In genomic region chr1:87149166-87150065, GRCh38 we compare ENCODE assay signal across 9 cellular contexts.
DNase-seq lines count a peak whose midpoint lies in the region; ATAC-seq, FAIRE-seq and TF ChIP-seq lines count a peak whose summit lies in the region.
"Had no signal": no experiment of that assay in that cellular context is flagged by ENCODE, and none has a peak within 500 bp of the region (broad histone marks: within the 10 kb centered on the region; RNA-seq: fewer than 3 reads in every experiment).

No MANE protein-coding gene starts in this region.

- 0 out of 2 replicates have a peak, but pooled peaks cover 1% of the 10 kb centered on the region for H3K23me2 ChIP-seq in H1 (ENCODE audit: low read depth, low read length)

- H3K36me3 Mint-ChIP-seq in natural killer cell treated with Interleukin-12 subunit alpha and Interleukin-12 subunit beta and Interleukin-15 and Interleukin-18, amount 100 ng/mL, for 72 hours, result no peaks in the 10 kb centered on the region

- H3K9ac ChIP-seq in H1 (replicated peaks in 1 of 4; ENCODE audit: extremely low read depth in 1 of 4, low read depth in 3 of 4, low read length in 3 of 4) (no peak overlapping the region), mucosa of rectum (ENCODE audit: low read depth in 1 of 2, low read length in 2 of 2) (no peak overlapping the region)

- no peaks in the 10 kb centered on the region for H3K9me3 Mint-ChIP-seq in natural killer cell treated with Interleukin-12 subunit alpha and Interleukin-12 subunit beta and Interleukin-15 and Interleukin-18, amount 100 ng/mL, for 72 hours

- H3K36me3 ChIP-seq in H1 (ENCODE audit: control insufficient read depth in 2 of 4, insufficient read depth in 4 of 4, low read length in 3 of 4), result no peaks in the 10 kb centered on the region
- H3K36me3 ChIP-seq in mucosa of rectum (ENCODE audit: control insufficient read depth in 2 of 2, insufficient read depth in 2 of 2, low read length in 2 of 2), result no peaks in the 10 kb centered on the region
- H3K36me3 ChIP-seq: pancreas had no signal

- no peak overlapping the region for H4K8ac ChIP-seq in H1 (ENCODE audit: extremely low read depth, insufficient read depth, low read length)

- CTCF ChIA-PET in H1 (lab: Charles Lee; ENCODE audit: partially characterized antibody), result interaction anchor here (0.7 to 5.8 kb wide), 12 partner anchors 12 to 316 kb away, joined by 3 to 30 read pairs (median 4); no protein-coding TSS in a partner anchor

- H3K4me3 ChIP-seq in H1 (ENCODE audit: extremely low read depth in 1 of 4, insufficient read depth in 2 of 4, low read depth in 3 of 4, low read length in 4 of 4) (no peak overlapping the region), mucosa of rectum (ENCODE audit: low read length in 2 of 2) (no peak overlapping the region)
- H3K4me3 ChIP-seq: pancreas had no signal

- H3K4me1 Mint-ChIP-seq in natural killer cell treated with Interleukin-12 subunit alpha and Interleukin-12 subunit beta and Interleukin-15 and Interleukin-18, amount 100 ng/mL, for 72 hours (ENCODE audit: low read depth in 2 of 2), result peaks cover 10 to 12% of the 10 kb centered on the region in 2 donors

- TF ChIP-seq POLR2A in H1 (IDR thresholded peaks at IDR 0.05; ENCODE audit: control extremely low read depth in 1 of 2, low read depth in 2 of 2, low read length in 2 of 2), result no peak

- H2BK20ac ChIP-seq in H1 (ENCODE audit: low read length), result 0 out of 2 replicates have a peak overlapping the region, but pooled peaks have one; percentile 62

- TF ChIP-seq CTCF in H1 (IDR thresholded peaks at IDR 0.05; ENCODE audit: control extremely low read depth in 1 of 3, insufficient read depth in 1 of 3, low read depth in 1 of 3, low read length in 3 of 3), result no peak

- peak overlapping the region; percentile 0 for H4K91ac ChIP-seq in H1 (replicated peaks; ENCODE audit: insufficient read length, low read length)

- peak; percentile 72 for DNase-seq in CD1c-positive myeloid dendritic cell (ENCODE audit: extremely low spot score)
- peak; percentile 19 for DNase-seq in NCI-H526 treated with DMSO at 0.1 percent for 48 hours (lab: John Stamatoyannopoulos, UW)
- peak in 1 of 2 experiments; percentile 43 for DNase-seq in H1 (ENCODE audit: low read depth in 1 of 2, low spot score in 2 of 2)
- no peak for DNase-seq in natural killer cell treated with Interleukin-12 subunit alpha and Interleukin-12 subunit beta and Interleukin-15 and Interleukin-18, amount 100 ng/mL, for 72 hours (ENCODE audit: low spot score)
- no peak for DNase-seq in activated effector memory CD4-positive, alpha-beta T cell treated with Interleukin-2 at 50 U/mL for 16 hours
- no peak for DNase-seq in LoVo (ENCODE audit: low spot score)
- DNase-seq: pancreas had no signal

- no peak for ATAC-seq in GM18909 (IDR thresholded peaks at IDR 0.05; ENCODE audit: poor library complexity, unreplicated experiment)
- ATAC-seq in natural killer cell treated with Interleukin-12 subunit alpha and Interleukin-12 subunit beta and Interleukin-15 and Interleukin-18, amount 100 ng/mL, for 72 hours, result no peak

- no peak overlapping the region for H3K14ac ChIP-seq in H1 (ENCODE audit: insufficient read length)

- H3K79me2 ChIP-seq in H1 (ENCODE audit: control insufficient read depth in 1 of 2, insufficient read depth in 2 of 2, low read length in 2 of 2), result no peaks in the 10 kb centered on the region

- H3K79me1 ChIP-seq in H1 (ENCODE audit: low read depth, low read length), result no peaks in the 10 kb centered on the region

- H3K27me3 ChIP-seq in H1 (replicated peaks in 1 of 4; ENCODE audit: control insufficient read depth in 3 of 4, extremely low read depth in 1 of 4, insufficient read depth in 3 of 4, low read length in 3 of 4), result peaks cover 0 to 3% (median 1%) of the 10 kb centered on the region in 4 experiments; a peak in 3 of 7 replicates
- H3K27me3 ChIP-seq in mucosa of rectum (ENCODE audit: control insufficient read depth in 2 of 2, insufficient read depth in 2 of 2, low read length in 2 of 2), result no peaks in the 10 kb centered on the region
- H3K27me3 ChIP-seq: pancreas had no signal

- H3K4me1 ChIP-seq in H1 (replicated peaks in 1 of 4; ENCODE audit: control insufficient read depth in 3 of 4, insufficient read depth in 4 of 4, low read length in 3 of 4), result peaks cover 2 to 28% (median 13%) of the 10 kb centered on the region in 4 experiments
- H3K4me1 ChIP-seq in mucosa of rectum (ENCODE audit: control insufficient read depth in 2 of 2, insufficient read depth in 2 of 2, low read length in 2 of 2), result peaks cover 5 to 17% of the 10 kb centered on the region in 2 donors
- H3K4me1 ChIP-seq: pancreas had no signal

- H4K20me1 ChIP-seq in H1 (replicated peaks in 1 of 2; ENCODE audit: control insufficient read depth in 1 of 2, insufficient read depth in 2 of 2, low read length in 2 of 2), result no peaks in the 10 kb centered on the region

- peak overlapping the region; percentile 31 to 33 for H3K4me2 ChIP-seq in H1 (ENCODE audit: insufficient read depth in 1 of 2, low read depth in 2 of 2, low read length in 2 of 2)

- 55% methylated on average over 7 of the region's 7 CpGs; no CpG with 5 or more reads in 1 of the 2 experiments for WGBS in H1 (ENCODE audit: extremely low coverage in 1 of 2, insufficient coverage in 1 of 2, insufficient read length in 1 of 2, insufficient replicate concordance in 2 of 2, low coverage in 1 of 2, low lambda C conversion rate in 2 of 2, missing lambda C conversion rate in 1 of 2), 2 experiments

- no peak overlapping the region for H3K23ac ChIP-seq in H1 (ENCODE audit: insufficient read length)

- H4K5ac ChIP-seq in H1 (ENCODE audit: insufficient read length, low read depth, low read length), result no peak overlapping the region

- POLR2A ChIA-PET in H1 (lab: Charles Lee; ENCODE audit: partially characterized antibody), result interaction anchor here (0.6 to 1.4 kb wide), 3 partner anchors 15 to 179 kb away, joined by 3 to 5 read pairs (median 3); partner anchors contain the start of gene LMO4

- no peak overlapping the region for H3K4me3 Mint-ChIP-seq in natural killer cell treated with Interleukin-12 subunit alpha and Interleukin-12 subunit beta and Interleukin-15 and Interleukin-18, amount 100 ng/mL, for 72 hours

- H3K18ac ChIP-seq in H1 (ENCODE audit: extremely low read depth, low read length), result no peak overlapping the region

- H2BK12ac ChIP-seq in H1 (ENCODE audit: low read depth, low read length), result peak overlapping the region; percentile 68; the same call in 1 of the 2 replicates

- H3K27me3 Mint-ChIP-seq in natural killer cell treated with Interleukin-12 subunit alpha and Interleukin-12 subunit beta and Interleukin-15 and Interleukin-18, amount 100 ng/mL, for 72 hours, result peaks cover 30 to 54% of the 10 kb centered on the region in 2 donors

- FAIRE-seq in H1 (lab: Jason Lieb, UNC), result peak; percentile 36
- FAIRE-seq: pancreas had no signal

- no peak overlapping the region for H3K27ac Mint-ChIP-seq in natural killer cell treated with Interleukin-12 subunit alpha and Interleukin-12 subunit beta and Interleukin-15 and Interleukin-18, amount 100 ng/mL, for 72 hours

- no peak overlapping the region for H3K56ac ChIP-seq in H1 (replicated peaks; ENCODE audit: insufficient read length, low read depth, low read length)

- no peak overlapping the region for H3K4ac ChIP-seq in H1 (replicated peaks; ENCODE audit: insufficient read length, low read depth, low read length)

- no peak for TF ChIP-seq EP300 in H1 (IDR thresholded peaks at IDR 0.05; ENCODE audit: borderline replicate concordance in 1 of 2, low read depth in 2 of 2, low read length in 2 of 2)

- 0 out of 2 replicates have a peak overlapping the region, but pooled peaks have one; percentile 89 for H2BK15ac ChIP-seq in H1 (ENCODE audit: low read length)

- H3K27ac ChIP-seq in H1 (ENCODE audit: low read depth, low read length) (no peak overlapping the region), mucosa of rectum (ENCODE audit: low read depth in 2 of 2, low read length in 2 of 2) (peak overlapping the region; percentile 35 to 38)
- H3K27ac ChIP-seq: pancreas had no signal

- no peak for TF ChIP-seq RAD21 in H1 (IDR thresholded peaks at IDR 0.05 in 1 of 2, conservative IDR thresholded peaks at IDR 0.05 in 1 of 2; ENCODE audit: low read depth in 2 of 2, low read length in 2 of 2)

- H2BK120ac ChIP-seq in H1 (replicated peaks; ENCODE audit: low read depth, low read length), result no peak overlapping the region

- H3K9me3 ChIP-seq in H1 (ENCODE audit: insufficient read depth in 2 of 2, low read depth in 1 of 2, low read length in 1 of 2) (no peaks in the 10 kb centered on the region), mucosa of rectum (ENCODE audit: control insufficient read depth in 2 of 2, low read length in 2 of 2) (no peaks in the 10 kb centered on the region)
- H3K9me3 ChIP-seq: pancreas had no signal

- peak overlapping the region; percentile 11; the same call in 1 of the 2 replicates for H2BK5ac ChIP-seq in H1 (ENCODE audit: low read depth, low read length)

- peak overlapping the region; percentile 6; the same call in 1 of the 2 replicates for H2AK5ac ChIP-seq in H1 (ENCODE audit: low read depth, low read length)

- H2AFZ ChIP-seq in H1 (ENCODE audit: low read length), result no peak overlapping the region; the same call in 1 of the 2 replicates

TF ChIP-seq in H1, 55 proteins besides CTCF, POLR2A, EP300 and RAD21 (continues in another document):
- TF ChIP-seq EGR1 (IDR thresholded peaks at IDR 0.05; ENCODE audit: borderline replicate concordance, low read depth, low read length) (no peak), JUN (IDR thresholded peaks at IDR 0.05; ENCODE audit: low read depth, low read length) (no peak), KDM5A (IDR thresholded peaks at IDR 0.05; ENCODE audit: low read length) (no peak), SP1 (IDR thresholded peaks at IDR 0.05; ENCODE audit: low read depth, low read length) (no peak), USF2 (IDR thresholded peaks at IDR 0.05; ENCODE audit: low read length) (no peak), ZNF274 (IDR thresholded peaks at IDR 0.05; ENCODE audit: borderline replicate concordance, extremely low read depth, low read length) (no peak), JUND (IDR thresholded peaks at IDR 0.05; ENCODE audit: low read length) (no peak), HDAC2 (IDR thresholded peaks at IDR 0.05; ENCODE audit: borderline replicate concordance in 1 of 2, low read depth in 2 of 2, low read length in 2 of 2) (no peak; a peak in 1 of 4 replicates), SP4 (IDR thresholded peaks at IDR 0.05; ENCODE audit: low read length) (no peak), FOSL1 (IDR thresholded peaks at IDR 0.05; ENCODE audit: insufficient read depth, low read depth, low read length) (no peak), CHD2 (IDR thresholded peaks at IDR 0.05; ENCODE audit: low read length) (no peak), RXRA (IDR thresholded peaks at IDR 0.05; ENCODE audit: insufficient read depth, low read depth, low read length) (no peak)

Comparison
In these comparisons a context has a peak if more than half of its experiments do, and no peak if none do; other contexts are left out.
1. DNase-seq: peak in CD1c-positive myeloid dendritic cell (single experiment) and NCI-H526 treated with DMSO at 0.1 percent for 48 hours (single experiment); none in natural killer cell treated with Interleukin-12 subunit alpha and Interleukin-12 subunit beta and Interleukin-15 and Interleukin-18, amount 100 ng/mL, for 72 hours (single experiment), activated effector memory CD4-positive, alpha-beta T cell treated with Interleukin-2 at 50 U/mL for 16 hours (single experiment) and LoVo (single experiment).